In the genomic region with DNA sequence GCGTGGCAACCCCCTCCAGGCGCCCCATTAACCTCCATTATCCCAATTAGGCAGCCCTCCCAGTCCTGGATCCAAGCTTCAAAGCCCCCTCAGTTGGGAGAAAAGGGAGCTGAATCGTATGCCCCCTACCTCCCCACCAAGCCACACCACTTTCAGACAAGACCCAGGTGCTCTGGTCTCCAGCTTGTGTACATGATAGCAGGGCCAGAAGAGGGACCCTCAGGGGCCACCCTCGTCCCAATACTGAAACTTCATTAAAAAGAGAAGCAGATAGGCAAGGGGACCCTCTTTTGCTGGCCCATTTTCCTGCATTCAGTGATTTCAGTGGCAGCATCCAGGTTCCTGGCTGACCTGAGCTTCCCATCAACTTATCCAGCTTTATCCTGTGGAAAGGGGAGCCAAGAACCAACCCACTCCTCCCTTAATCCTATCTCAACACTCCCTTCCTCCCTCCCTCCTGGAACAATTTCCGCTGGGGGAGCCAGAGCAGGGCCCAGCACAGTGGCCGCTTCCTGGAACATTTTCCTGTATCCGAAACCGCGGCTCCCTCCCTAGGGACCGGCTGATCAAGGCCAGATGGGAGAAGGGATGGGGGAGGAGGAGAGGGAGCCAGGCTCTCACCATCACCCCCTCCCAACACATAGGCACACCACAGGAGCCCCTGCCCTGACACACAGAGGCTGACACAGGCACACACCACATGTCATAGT, we compare ENCODE assay signal across 8 cellular contexts. TPM values are rescaled to one million over a fixed set of nuclear protein-coding genes. Genes with fewer than 3 reads are reported as not detected.
DNase-seq lines count a peak whose midpoint lies in the region.

No MANE protein-coding gene starts in this region.

- DNase-seq in T-helper 2 cell treated with Interferon-gamma antibody and Interleukin-4, amounts not matched to agents 5 μg/mL and 100 μg/mL, for 36 hours (ENCODE audit: low spot score): no peak
- no peak for DNase-seq in T-helper 2 cell
- DNase-seq in activated T-helper 2 cell treated with anti-CD3 and anti-CD28 coated beads, Interferon-gamma antibody, Interleukin-2, Interleukin-4, amounts not matched to agents 10 μg/mL and 5 μg/mL and 100 μg/mL, durations not matched to agents 14 hours and 24 hours and 36 hours (ENCODE audit: low spot score): no peak
- no peak for DNase-seq in NK-92 treated with Interleukin-12 subunit alpha and Interleukin-12 subunit beta, amount 100 ng/mL, for 24 hours (lab: John Stamatoyannopoulos, UW)
- DNase-seq in amniotic stem cell (lab: John Stamatoyannopoulos, UW): no peak
- DNase-seq in DMS114 treated with DMSO at 0.1 percent for 48 hours (lab: John Stamatoyannopoulos, UW; ENCODE audit: unreplicated experiment): no peak

- H3K4me1 ChIP-seq in subcutaneous abdominal adipose tissue (ENCODE audit: control insufficient read depth in 5 of 5, insufficient read depth in 5 of 5, low read length in 5 of 5): peaks cover 3 to 27% (median 19%) of the 10 kb centered on the region in 5 donors

- peaks cover 16% of the 10 kb centered on the region for H3K4me1 Mint-ChIP-seq in T-helper 2 cell treated with Interferon-gamma antibody and Interleukin-4, amounts not matched to agents 5 μg/mL and 100 μg/mL, for 36 hours (ENCODE audit: low read depth)
- peaks cover 15% of the 10 kb centered on the region for H3K4me1 Mint-ChIP-seq in activated T-helper 2 cell treated with anti-CD3 and anti-CD28 coated beads, Interferon-gamma antibody, Interleukin-2, Interleukin-4, amounts not matched to agents 10 μg/mL and 5 μg/mL and 100 μg/mL, durations not matched to agents 14 hours and 24 hours and 36 hours (ENCODE audit: low read depth)

- peak overlapping the region; percentile 95 for H3K27ac Mint-ChIP-seq in T-helper 2 cell treated with Interferon-gamma antibody and Interleukin-4, amounts not matched to agents 5 μg/mL and 100 μg/mL, for 36 hours
- H3K27ac Mint-ChIP-seq in activated T-helper 2 cell treated with anti-CD3 and anti-CD28 coated beads, Interferon-gamma antibody, Interleukin-2, Interleukin-4, amounts not matched to agents 10 μg/mL and 5 μg/mL and 100 μg/mL, durations not matched to agents 14 hours and 24 hours and 36 hours: no peak overlapping the region

- H3K27ac ChIP-seq in subcutaneous abdominal adipose tissue (ENCODE audit: low read depth, low read length): peak overlapping the region; percentile 60

- H3K9ac ChIP-seq in subcutaneous abdominal adipose tissue (ENCODE audit: low read length in 5 of 5): peak overlapping the region in 3 of 5 donors; percentile 11 to 21 (median 20)

- H3K9me3 Mint-ChIP-seq in T-helper 2 cell treated with Interferon-gamma antibody and Interleukin-4, amounts not matched to agents 5 μg/mL and 100 μg/mL, for 36 hours: no peaks in the 10 kb centered on the region
- H3K9me3 Mint-ChIP-seq in activated T-helper 2 cell treated with anti-CD3 and anti-CD28 coated beads, Interferon-gamma antibody, Interleukin-2, Interleukin-4, amounts not matched to agents 10 μg/mL and 5 μg/mL and 100 μg/mL, durations not matched to agents 14 hours and 24 hours and 36 hours: no peaks in the 10 kb centered on the region

- H3K4me3 ChIP-seq in iPS-11a (ENCODE audit: low read depth, low read length) (peak overlapping the region; percentile 55), subcutaneous abdominal adipose tissue (ENCODE audit: low read depth in 1 of 5, low read length in 5 of 5) (peak overlapping the region in 4 of 5 donors; percentile 77 to 84 (median 81))

- H3K36me3 Mint-ChIP-seq in T-helper 2 cell treated with Interferon-gamma antibody and Interleukin-4, amounts not matched to agents 5 μg/mL and 100 μg/mL, for 36 hours (ENCODE audit: low read depth): no peaks in the 10 kb centered on the region
- no peaks in the 10 kb centered on the region for H3K36me3 Mint-ChIP-seq in activated T-helper 2 cell treated with anti-CD3 and anti-CD28 coated beads, Interferon-gamma antibody, Interleukin-2, Interleukin-4, amounts not matched to agents 10 μg/mL and 5 μg/mL and 100 μg/mL, durations not matched to agents 14 hours and 24 hours and 36 hours (ENCODE audit: low read depth)

- no peaks in the 10 kb centered on the region for H3K27me3 ChIP-seq in subcutaneous abdominal adipose tissue (ENCODE audit: control insufficient read depth in 5 of 5, insufficient read depth in 4 of 5, low read length in 5 of 5)

- H3K9me3 ChIP-seq in subcutaneous abdominal adipose tissue (ENCODE audit: control insufficient read depth in 5 of 5, low read length in 5 of 5): no peaks in the 10 kb centered on the region

- peak overlapping the region; percentile 99 for H3K4me3 Mint-ChIP-seq in T-helper 2 cell treated with Interferon-gamma antibody and Interleukin-4, amounts not matched to agents 5 μg/mL and 100 μg/mL, for 36 hours
- peak overlapping the region; percentile 98 for H3K4me3 Mint-ChIP-seq in activated T-helper 2 cell treated with anti-CD3 and anti-CD28 coated beads, Interferon-gamma antibody, Interleukin-2, Interleukin-4, amounts not matched to agents 10 μg/mL and 5 μg/mL and 100 μg/mL, durations not matched to agents 14 hours and 24 hours and 36 hours (ENCODE audit: low read depth)

- no peaks in the 10 kb centered on the region for H3K36me3 ChIP-seq in subcutaneous abdominal adipose tissue (ENCODE audit: control insufficient read depth in 5 of 5, insufficient read depth in 5 of 5, low read length in 5 of 5)

- intact Hi-C loops in activated T-helper 2 cell treated with anti-CD3 and anti-CD28 coated beads, Interferon-gamma antibody, Interleukin-2, Interleukin-4, amounts not matched to agents 10 μg/mL and 5 μg/mL and 100 μg/mL, durations not matched to agents 14 hours and 24 hours and 36 hours (cut with micrococcal nuclease): loop anchor here (1.0 kb wide), 1 partner anchor 21 kb away; no protein-coding TSS in a partner anchor

- peaks cover under 1% of the 10 kb centered on the region for H3K27me3 Mint-ChIP-seq in T-helper 2 cell treated with Interferon-gamma antibody and Interleukin-4, amounts not matched to agents 5 μg/mL and 100 μg/mL, for 36 hours (ENCODE audit: low read depth)
- H3K27me3 Mint-ChIP-seq in activated T-helper 2 cell treated with anti-CD3 and anti-CD28 coated beads, Interferon-gamma antibody, Interleukin-2, Interleukin-4, amounts not matched to agents 10 μg/mL and 5 μg/mL and 100 μg/mL, durations not matched to agents 14 hours and 24 hours and 36 hours (ENCODE audit: low read depth): peaks cover 5% of the 10 kb centered on the region

RNA-seq across cellular contexts. Expression of a gene that starts 9.5 kb away (rescaled TPM):
- 0.11 TPM in 1 of 2 replicates, not detected in the other for total RNA-seq in activated T-helper 2 cell treated with anti-CD3 and anti-CD28 coated beads, Interferon-gamma antibody, Interleukin-2, Interleukin-4, amounts not matched to agents 10 μg/mL and 5 μg/mL and 100 μg/mL, durations not matched to agents 14 hours and 24 hours and 36 hours

RNA-seq across cellular contexts. Expression of a gene that starts 24.2 kb away (rescaled TPM):
- total RNA-seq in activated T-helper 2 cell treated with anti-CD3 and anti-CD28 coated beads, Interferon-gamma antibody, Interleukin-2, Interleukin-4, amounts not matched to agents 10 μg/mL and 5 μg/mL and 100 μg/mL, durations not matched to agents 14 hours and 24 hours and 36 hours: 83.7 and 85.4 TPM in 2 replicates

RNA-seq across cellular contexts. Expression of a gene that starts 34.3 kb away (rescaled TPM):
- total RNA-seq in activated T-helper 2 cell treated with anti-CD3 and anti-CD28 coated beads, Interferon-gamma antibody, Interleukin-2, Interleukin-4, amounts not matched to agents 10 μg/mL and 5 μg/mL and 100 μg/mL, durations not matched to agents 14 hours and 24 hours and 36 hours: 66.4 and 67.9 TPM in 2 replicates

RNA-seq across cellular contexts. Expression of a gene that starts 46.1 kb away (rescaled TPM):
- 87.2 and 99.0 TPM in 2 replicates for total RNA-seq in activated T-helper 2 cell treated with anti-CD3 and anti-CD28 coated beads, Interferon-gamma antibody, Interleukin-2, Interleukin-4, amounts not matched to agents 10 μg/mL and 5 μg/mL and 100 μg/mL, durations not matched to agents 14 hours and 24 hours and 36 hours

RNA-seq across cellular contexts. Expression of a gene that starts 50.3 kb away (rescaled TPM):
- total RNA-seq in activated T-helper 2 cell treated with anti-CD3 and anti-CD28 coated beads, Interferon-gamma antibody, Interleukin-2, Interleukin-4, amounts not matched to agents 10 μg/mL and 5 μg/mL and 100 μg/mL, durations not matched to agents 14 hours and 24 hours and 36 hours: 321 and 326 TPM in 2 replicates
